In the genomic region with DNA sequence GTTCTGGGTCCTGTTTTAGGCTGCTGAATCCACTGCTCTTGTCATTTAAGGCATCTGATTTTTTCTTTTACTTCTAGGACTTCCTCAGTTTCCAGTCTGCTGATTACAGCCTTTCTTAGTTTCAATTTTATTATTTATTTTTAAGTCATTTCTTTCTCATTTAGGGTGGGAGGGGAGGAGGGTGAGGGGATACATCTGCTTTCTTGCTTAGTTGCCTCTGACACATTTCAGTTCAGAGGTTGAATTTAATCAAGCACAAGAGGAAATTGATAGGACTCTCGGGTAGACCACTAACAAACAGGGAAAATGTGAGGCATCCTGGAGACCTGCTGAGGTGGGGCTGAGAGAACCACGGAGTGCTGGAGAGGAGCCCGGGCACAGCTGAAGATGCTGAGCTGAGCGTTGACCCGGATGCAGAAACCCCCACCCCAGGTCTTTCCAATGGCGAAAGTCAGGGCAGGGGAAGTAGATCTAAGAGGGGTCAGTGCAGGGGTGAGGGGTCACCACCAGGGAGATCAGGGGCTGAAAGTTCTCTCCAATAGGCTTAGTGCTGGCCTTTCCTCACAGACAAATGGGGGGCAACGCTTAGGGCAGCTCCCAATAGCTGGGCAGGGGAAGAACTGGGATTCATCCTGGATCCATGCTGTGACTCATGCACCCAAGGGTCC, we compare ENCODE assay signal across 31 cellular contexts. TPM values are rescaled to one million over a fixed set of nuclear protein-coding genes. Genes with fewer than 3 reads are reported as not detected.
DNase-seq lines count a peak whose midpoint lies in the region; ATAC-seq, FAIRE-seq and TF ChIP-seq lines count a peak whose summit lies in the region.
"Had no signal": no experiment of that assay in that cellular context is flagged by ENCODE, and none has a peak within 500 bp of the region (broad histone marks: within the 10 kb centered on the region; RNA-seq: fewer than 3 reads in every experiment).

No MANE protein-coding gene starts in this region.

- TF ChIP-seq POLR2A in GM12891 (IDR thresholded peaks at IDR 0.05; ENCODE audit: low read depth, low read length): no peak
- no peak for TF ChIP-seq POLR2A in GM12878 (IDR thresholded peaks at IDR 0.05; ENCODE audit: low read depth, low read length)

- CTCF ChIA-PET in activated CD8-positive, alpha-beta T cell treated with anti-CD3 and anti-CD28 coated beads, Interleukin-2, amount 10 ng/mL, durations not matched to agents 7 days and 5 days (lab: Charles Lee): interaction anchor here (1.6 kb wide), 1 partner anchor 8 kb away, joined by 6 read pairs; the partner anchor contains the start of gene TREML2
- CTCF ChIA-PET in activated CD8-positive, alpha-beta T cell treated with anti-CD3 and anti-CD28 coated beads for 36 hours (lab: Charles Lee): no interaction called here
- CTCF ChIA-PET in GM12878 (lab: Yijun Ruan, JAX): interaction anchor here (0.5 kb wide), 1 partner anchor 111 kb away, joined by 3 read pairs; no protein-coding TSS in a partner anchor
- CTCF ChIA-PET in GM10248 (lab: Yijun Ruan, JAX): interaction anchor here (1.6 kb wide), 1 partner anchor 16 kb away, joined by 5 read pairs; no protein-coding TSS in a partner anchor

- no peak for TF ChIP-seq RAD21 in GM12878 (IDR thresholded peaks at IDR 0.05; ENCODE audit: insufficient read depth, low read depth, low read length)

- peak; percentile 16 for DNase-seq in activated CD8-positive, alpha-beta T cell treated with anti-CD3 and anti-CD28 coated beads, Interleukin-2, amount 10 ng/mL, durations not matched to agents 7 days and 5 days
- no peak for DNase-seq in activated CD8-positive, alpha-beta T cell treated with anti-CD3 and anti-CD28 coated beads for 36 hours
- DNase-seq in GM12891 (ENCODE audit: insufficient read length, low spot score) (no peak), GM12878 (ENCODE audit: low read depth, low spot score) (no peak), GM19239 (ENCODE audit: insufficient read length, low spot score) (no peak), GM10248 (ENCODE audit: extremely low spot score) (no peak), NCI-H1930 (lab: John Stamatoyannopoulos, UW) (no peak)
- DNase-seq: activated naive CD4-positive, alpha-beta T cell; activated T-cell treated with anti-CD3 and anti-CD28 coated beads, Interleukin-2, amount 50 U/mL, for 4 hours; amniotic stem cell; DMS79; GF-D8; HCEC 1CT; left ventricle myocardium inferior; naive thymus-derived CD8-positive, alpha-beta T cell; NCI-H1105; NCI-H524 treated with DMSO at 0.1 percent for 48 hours; right lobe of liver; Right ventricle myocardium superior; stimulated activated CD4-positive, alpha-beta T cell treated with anti-CD3 and anti-CD28 coated beads, Interleukin-4, amount 100 ng/mL, for 24 hours; uterus had no signal

- in situ Hi-C loops in GM12878 (cut with MboI): no loop called here

- TF ChIP-seq EP300 in GM12878 (IDR thresholded peaks at IDR 0.05; ENCODE audit: borderline replicate concordance in 1 of 2, control insufficient read depth in 1 of 2, low read depth in 2 of 2, low read length in 2 of 2): no peak

- RAD21 ChIA-PET in GM12878 (lab: Charles Lee; ENCODE audit: unreplicated experiment): interaction anchor here (1.1 kb wide), 1 partner anchor 99 kb away, joined by 3 read pairs; no protein-coding TSS in a partner anchor

- no peak overlapping the region for H3K9ac ChIP-seq in GM12878 (ENCODE audit: control insufficient read depth, insufficient read depth, low read length)
- H3K9ac ChIP-seq: parathyroid adenoma had no signal

- H3K27me3 ChIP-seq in GM12878 (replicated peaks in 1 of 2; ENCODE audit: control insufficient read depth in 2 of 2, insufficient read depth in 2 of 2, low read length in 1 of 2): no peaks in the 10 kb centered on the region
- H3K27me3 ChIP-seq: right lobe of liver had no signal

- H3K27me3 Mint-ChIP-seq in activated CD8-positive, alpha-beta T cell treated with anti-CD3 and anti-CD28 coated beads, Interleukin-2, amount 10 ng/mL, durations not matched to agents 7 days and 5 days (ENCODE audit: low read depth): peaks cover 9% of the 10 kb centered on the region
- H3K27me3 Mint-ChIP-seq in activated CD8-positive, alpha-beta T cell treated with anti-CD3 and anti-CD28 coated beads for 36 hours: no peaks in the 10 kb centered on the region
- no peaks in the 10 kb centered on the region for H3K27me3 Mint-ChIP-seq in stimulated activated memory B cell treated with anti-CD40 and anti-IgM and Interleukin-4, amounts not matched to agents 10 μg/mL and 1 μg/mL and 100 μg/mL, for 72 hours
- H3K27me3 Mint-ChIP-seq: naive thymus-derived CD8-positive, alpha-beta T cell; stimulated activated naive CD8-positive, alpha-beta T cell treated with anti-CD3 and anti-CD28 coated beads, Interleukin-15, Interleukin-2, amounts not matched to agents 100 ng/mL and 50 ng/mL, for 24 hours had no signal

- peaks cover 8% of the 10 kb centered on the region for H3K4me1 Mint-ChIP-seq in activated CD8-positive, alpha-beta T cell treated with anti-CD3 and anti-CD28 coated beads, Interleukin-2, amount 10 ng/mL, durations not matched to agents 7 days and 5 days (ENCODE audit: low read depth)
- peaks cover 1% of the 10 kb centered on the region for H3K4me1 Mint-ChIP-seq in activated CD8-positive, alpha-beta T cell treated with anti-CD3 and anti-CD28 coated beads for 36 hours (ENCODE audit: low read depth)
- H3K4me1 Mint-ChIP-seq in stimulated activated memory B cell treated with anti-CD40 and anti-IgM and Interleukin-4, amounts not matched to agents 10 μg/mL and 1 μg/mL and 100 μg/mL, for 72 hours: peaks cover 36% of the 10 kb centered on the region
- H3K4me1 Mint-ChIP-seq: mesothelial cell of epicardium, WTC11 had no signal

- POLR2A ChIA-PET in activated CD8-positive, alpha-beta T cell treated with anti-CD3 and anti-CD28 coated beads, Interleukin-2, amount 10 ng/mL, durations not matched to agents 7 days and 5 days (lab: Charles Lee): no interaction called here
- POLR2A ChIA-PET in activated CD8-positive, alpha-beta T cell treated with anti-CD3 and anti-CD28 coated beads for 36 hours (lab: Charles Lee): no interaction called here
- POLR2A ChIA-PET in GM12878 (lab: Charles Lee): no interaction called here
- POLR2A ChIA-PET in GM10248 (lab: Yijun Ruan, JAX): no interaction called here

- no peaks in the 10 kb centered on the region for H3K79me2 ChIP-seq in GM12878 (ENCODE audit: control insufficient read depth, insufficient read depth, low read length)
- H3K79me2 ChIP-seq: parathyroid adenoma had no signal

- H3K36me3 ChIP-seq in GM12878 (ENCODE audit: control insufficient read depth in 2 of 2, insufficient read depth in 2 of 2, low read length in 1 of 2): no peaks in the 10 kb centered on the region
- H3K36me3 ChIP-seq: left ventricle myocardium inferior, right lobe of liver, uterus had no signal

- no peak for ATAC-seq in activated CD8-positive, alpha-beta T cell treated with anti-CD3 and anti-CD28 coated beads, Interleukin-2, amount 10 ng/mL, durations not matched to agents 7 days and 5 days
- ATAC-seq in activated CD8-positive, alpha-beta T cell treated with anti-CD3 and anti-CD28 coated beads for 36 hours: no peak
- peak; percentile 15 for ATAC-seq in GM12878
- peak; percentile 70 for ATAC-seq in stimulated activated memory B cell treated with anti-CD40 and anti-IgM and Interleukin-4, amounts not matched to agents 10 μg/mL and 1 μg/mL and 100 μg/mL, for 72 hours
- ATAC-seq: activated T-cell treated with anti-CD3 and anti-CD28 coated beads, Interleukin-2, amount 50 U/mL, for 4 hours; naive thymus-derived CD8-positive, alpha-beta T cell; right lobe of liver; WTC11 had no signal

- 25% methylated on average over 7 of the region's 7 CpGs for WGBS in GM12878 (ENCODE audit: insufficient coverage, insufficient replicate concordance, low lambda C conversion rate, missing lambda C conversion rate)

- TF ChIP-seq CTCF in activated CD8-positive, alpha-beta T cell treated with anti-CD3 and anti-CD28 coated beads for 36 hours (IDR thresholded peaks at IDR 0.05): no peak
- no peak for TF ChIP-seq CTCF in GM12878 (IDR thresholded peaks at IDR 0.05 in 2 of 3, conservative IDR thresholded peaks at IDR 0.05 in 1 of 3; ENCODE audit: control insufficient read depth in 2 of 3, extremely low read depth in 1 of 3, insufficient read depth in 1 of 3, low read depth in 3 of 3, low read length in 3 of 3)
- no peak for TF ChIP-seq CTCF in GM10248 (IDR thresholded peaks at IDR 0.05; ENCODE audit: control extremely low read depth, extremely low read depth, low read depth, missing control alignments)

- H3K36me3 Mint-ChIP-seq in activated CD8-positive, alpha-beta T cell treated with anti-CD3 and anti-CD28 coated beads, Interleukin-2, amount 10 ng/mL, durations not matched to agents 7 days and 5 days (ENCODE audit: low read depth): peaks cover 9% of the 10 kb centered on the region
- no peaks in the 10 kb centered on the region for H3K36me3 Mint-ChIP-seq in activated CD8-positive, alpha-beta T cell treated with anti-CD3 and anti-CD28 coated beads for 36 hours (ENCODE audit: low read depth)
- peaks cover 10% of the 10 kb centered on the region for H3K36me3 Mint-ChIP-seq in stimulated activated memory B cell treated with anti-CD40 and anti-IgM and Interleukin-4, amounts not matched to agents 10 μg/mL and 1 μg/mL and 100 μg/mL, for 72 hours
- H3K36me3 Mint-ChIP-seq: mesothelial cell of epicardium, WTC11 had no signal

- peak; percentile 51 for FAIRE-seq in GM12891 (lab: Jason Lieb, UNC)
- FAIRE-seq in GM12878 (lab: Jason Lieb, UNC): no peak
- no peak for FAIRE-seq in GM19239 (lab: Jason Lieb, UNC)
- FAIRE-seq: endothelial cell of umbilical vein had no signal

- no TSS peak for BruUV-seq in GM12878 (replicated peaks; lab: Mats Ljungman, UMichigan)

- H3K4me2 ChIP-seq in GM12878 (ENCODE audit: control insufficient read depth, insufficient read depth): peak overlapping the region; percentile 72

- intact Hi-C loops in activated CD8-positive, alpha-beta T cell treated with anti-CD3 and anti-CD28 coated beads for 36 hours (cut with micrococcal nuclease): no loop called here
- intact Hi-C loops in GM12878 (cut with micrococcal nuclease; ENCODE audit: unreplicated experiment): no loop called here

- peak overlapping the region; percentile 16; the same call in 1 of the 2 replicates for H3K4me3 ChIP-seq in GM12878
- H3K4me3 ChIP-seq: left ventricle myocardium inferior, right lobe of liver, uterus had no signal

- H4K20me1 ChIP-seq in GM12878 (ENCODE audit: control insufficient read depth, insufficient read depth): no peaks in the 10 kb centered on the region

- peaks cover 17% of the 10 kb centered on the region for H3K9me3 Mint-ChIP-seq in activated CD8-positive, alpha-beta T cell treated with anti-CD3 and anti-CD28 coated beads, Interleukin-2, amount 10 ng/mL, durations not matched to agents 7 days and 5 days (ENCODE audit: insufficient read depth)
- no peaks in the 10 kb centered on the region for H3K9me3 Mint-ChIP-seq in activated CD8-positive, alpha-beta T cell treated with anti-CD3 and anti-CD28 coated beads for 36 hours
- peaks cover 6% of the 10 kb centered on the region for H3K9me3 Mint-ChIP-seq in stimulated activated memory B cell treated with anti-CD40 and anti-IgM and Interleukin-4, amounts not matched to agents 10 μg/mL and 1 μg/mL and 100 μg/mL, for 72 hours
- H3K9me3 Mint-ChIP-seq: stimulated activated naive CD8-positive, alpha-beta T cell treated with anti-CD3 and anti-CD28 coated beads, Interleukin-15, Interleukin-2, amounts not matched to agents 100 ng/mL and 50 ng/mL, for 24 hours had no signal

- H2AFZ ChIP-seq in GM12878 (ENCODE audit: control insufficient read depth, low read depth, low read length): peak overlapping the region; percentile 66
- H2AFZ ChIP-seq: parathyroid adenoma had no signal

- H3K4me3 Mint-ChIP-seq in activated CD8-positive, alpha-beta T cell treated with anti-CD3 and anti-CD28 coated beads, Interleukin-2, amount 10 ng/mL, durations not matched to agents 7 days and 5 days: no peak overlapping the region
- no peak overlapping the region for H3K4me3 Mint-ChIP-seq in activated CD8-positive, alpha-beta T cell treated with anti-CD3 and anti-CD28 coated beads for 36 hours
- peak overlapping the region; percentile 40 for H3K4me3 Mint-ChIP-seq in stimulated activated memory B cell treated with anti-CD40 and anti-IgM and Interleukin-4, amounts not matched to agents 10 μg/mL and 1 μg/mL and 100 μg/mL, for 72 hours
- H3K4me3 Mint-ChIP-seq: activated T-cell treated with anti-CD3 and anti-CD28 coated beads, Interleukin-2, amount 50 U/mL, for 4 hours; mesothelial cell of epicardium; stimulated activated naive CD8-positive, alpha-beta T cell treated with anti-CD3 and anti-CD28 coated beads, Interleukin-15, Interleukin-2, amounts not matched to agents 100 ng/mL and 50 ng/mL, for 24 hours; WTC11 had no signal

- no peak overlapping the region for H3K27ac Mint-ChIP-seq in activated CD8-positive, alpha-beta T cell treated with anti-CD3 and anti-CD28 coated beads, Interleukin-2, amount 10 ng/mL, durations not matched to agents 7 days and 5 days
- H3K27ac Mint-ChIP-seq in activated CD8-positive, alpha-beta T cell treated with anti-CD3 and anti-CD28 coated beads for 36 hours: no peak overlapping the region
- peak overlapping the region; percentile 84 for H3K27ac Mint-ChIP-seq in stimulated activated memory B cell treated with anti-CD40 and anti-IgM and Interleukin-4, amounts not matched to agents 10 μg/mL and 1 μg/mL and 100 μg/mL, for 72 hours
- H3K27ac Mint-ChIP-seq: mesothelial cell of epicardium; stimulated activated naive CD8-positive, alpha-beta T cell treated with anti-CD3 and anti-CD28 coated beads, Interleukin-15, Interleukin-2, amounts not matched to agents 100 ng/mL and 50 ng/mL, for 24 hours; WTC11 had no signal

- H3K27ac ChIP-seq in GM12878 (ENCODE audit: control insufficient read depth, insufficient read depth): no peak overlapping the region
- H3K27ac ChIP-seq: left ventricle myocardium inferior, parathyroid adenoma, right lobe of liver, uterus had no signal

- peaks cover 17% of the 10 kb centered on the region for H3K4me1 ChIP-seq in GM12878 (ENCODE audit: control insufficient read depth, insufficient read depth, low read length)
- H3K4me1 ChIP-seq: left ventricle myocardium inferior, parathyroid adenoma, right lobe of liver, uterus had no signal

- H3K9me3 ChIP-seq in GM12878 (replicated peaks; ENCODE audit: control insufficient read depth, insufficient read depth, low read length): no peaks in the 10 kb centered on the region; the same call in 2 of the 3 replicates
- H3K9me3 ChIP-seq: left ventricle myocardium inferior, right lobe of liver, uterus had no signal

- SMC1A ChIA-PET in GM12878 (lab: Charles Lee; ENCODE audit: uncharacterized antibody, unreplicated experiment): no interaction called here

RNA-seq across cellular contexts. Expression of gene TREML2, which starts 7.6 kb away (rescaled TPM):
- 10 to 100 TPM; 23.5 to 24.9 TPM for total RNA-seq in activated CD8-positive, alpha-beta T cell treated with anti-CD3 and anti-CD28 coated beads, Interleukin-2, amount 10 ng/mL, durations not matched to agents 7 days and 5 days
- 1 to 10 TPM; 6.9 to 8.2 TPM for total RNA-seq in activated CD8-positive, alpha-beta T cell treated with anti-CD3 and anti-CD28 coated beads for 36 hours
- polyA plus RNA-seq in GM12891 (2012; ENCODE audit: low read depth, missing spikeins): 4.2 TPM
- 21.1 and 21.6 TPM in 2 replicates for total RNA-seq in GM12878 (2013; cell fraction: nucleolus; rRNA removed)
- total RNA-seq in GM12878 (2014; rRNA removed): 9.1 and 11.0 TPM in 2 replicates
- 6.1 and 6.6 TPM in 2 replicates for total RNA-seq in GM12878 (2014; rRNA removed; fragmentation: Illumina TruSeq; extraction: Trizol)
- total RNA-seq in GM12878 (2021): 6.8 and 8.2 TPM in 2 replicates
- polyA plus RNA-seq in GM12878 (2011; ENCODE audit: low read depth): 3.5 TPM
- polyA plus RNA-seq in GM12878 (2011; rRNA removed): 1.2 and 1.7 TPM in 2 replicates
- 1.9 and 2.3 TPM in 2 replicates for polyA plus RNA-seq in GM12878 (2011; cell fraction: cytosol; rRNA removed)
- 1.3 and 1.4 TPM in 2 replicates for polyA plus RNA-seq in GM12878 (2011; cell fraction: nucleus; rRNA removed)
- 5.2 and 14.1 TPM in 2 replicates for polyA plus RNA-seq in GM12878 (2012)
- 5.9 and 9.0 TPM in 2 replicates for polyA plus RNA-seq in GM12878 (2014; fragmentation: Illumina TruSeq; extraction: Trizol)
- under 1 TPM; 0.49 to 0.79 TPM for polyA plus RNA-seq in GM12878 (2014; fragmentation: Nextera tagmentation; extraction: Ambion mirVana)
- 7.0 and 7.2 TPM in 2 replicates for polyA plus RNA-seq in GM12878 (2014; rRNA removed)
- 1 to 10 TPM; 7.4 to 7.7 TPM for polyA plus RNA-seq in GM12878 (2016; fragmentation: Nextera tagmentation; extraction: Ambion mirVana)
- 1.8 and 2.3 TPM in 2 replicates for polyA minus RNA-seq in GM12878 (2011; rRNA and poly(A)+ RNA removed)
- 0.31 and 0.40 TPM in 2 replicates for polyA minus RNA-seq in GM12878 (2011; cell fraction: cytosol; rRNA and poly(A)+ RNA removed)
- 0.24 and 0.57 TPM in 2 replicates for polyA minus RNA-seq in GM12878 (2011; cell fraction: nucleus; rRNA and poly(A)+ RNA removed)
- total RNA-seq: A673, chondrocyte, endothelial cell of umbilical vein, glomerular endothelial cell, left ventricle myocardium inferior, M059J, mesothelial cell of epicardium, Right ventricle myocardium superior had no signal
- polyA plus RNA-seq: endothelial cell of umbilical vein had no signal

RNA-seq across cellular contexts. Expression of gene TREML4, which starts 19.6 kb away (rescaled TPM):
- total RNA-seq in activated CD8-positive, alpha-beta T cell treated with anti-CD3 and anti-CD28 coated beads, Interleukin-2, amount 10 ng/mL, durations not matched to agents 7 days and 5 days: not detected
- total RNA-seq in activated CD8-positive, alpha-beta T cell treated with anti-CD3 and anti-CD28 coated beads for 36 hours: not detected
- polyA plus RNA-seq in GM12891 (2012; ENCODE audit: low read depth, missing spikeins): 0.06 TPM
- 0.15 TPM in 1 of 2 replicates, not detected in the other for total RNA-seq in GM12878 (2013; cell fraction: nucleolus; rRNA removed)
- total RNA-seq in GM12878 (2014; rRNA removed): not detected in 2 replicates
- not detected in 2 replicates for total RNA-seq in GM12878 (2014; rRNA removed; fragmentation: Illumina TruSeq; extraction: Trizol)
- total RNA-seq in GM12878 (2021): not detected in 2 replicates
- not detected for polyA plus RNA-seq in GM12878 (2011; ENCODE audit: low read depth)
- polyA plus RNA-seq in GM12878 (2011; rRNA removed): 0.03 TPM in 1 of 2 replicates, not detected in the other
- not detected in 2 replicates for polyA plus RNA-seq in GM12878 (2011; cell fraction: cytosol; rRNA removed)
- polyA plus RNA-seq in GM12878 (2011; cell fraction: nucleus; rRNA removed): not detected in 2 replicates
- not detected in 2 replicates for polyA plus RNA-seq in GM12878 (2012)
- not detected in 2 replicates for polyA plus RNA-seq in GM12878 (2014; fragmentation: Illumina TruSeq; extraction: Trizol)
- polyA plus RNA-seq in GM12878 (2014; fragmentation: Nextera tagmentation; extraction: Ambion mirVana): not detected
- polyA plus RNA-seq in GM12878 (2014; rRNA removed): not detected in 2 replicates
- not detected for polyA plus RNA-seq in GM12878 (2016; fragmentation: Nextera tagmentation; extraction: Ambion mirVana)
- not detected in 2 replicates for polyA minus RNA-seq in GM12878 (2011; rRNA and poly(A)+ RNA removed)
- not detected in 2 replicates for polyA minus RNA-seq in GM12878 (2011; cell fraction: cytosol; rRNA and poly(A)+ RNA removed)
- not detected in 2 replicates for polyA minus RNA-seq in GM12878 (2011; cell fraction: nucleus; rRNA and poly(A)+ RNA removed)
- total RNA-seq: A673; activated T-cell treated with anti-CD3 and anti-CD28 coated beads, Interleukin-2, amount 50 U/mL, for 4 hours; chondrocyte; endothelial cell of umbilical vein; glomerular endothelial cell; left ventricle myocardium inferior; M059J; mesothelial cell of epicardium; naive thymus-derived CD8-positive, alpha-beta T cell; Right ventricle myocardium superior; uterus; WTC11 had no signal
- polyA plus RNA-seq: endothelial cell of umbilical vein; naive thymus-derived CD8-positive, alpha-beta T cell had no signal

RNA-seq across cellular contexts. Expression of gene TREM2, which starts 45.7 kb away (rescaled TPM):
- total RNA-seq in activated CD8-positive, alpha-beta T cell treated with anti-CD3 and anti-CD28 coated beads, Interleukin-2, amount 10 ng/mL, durations not matched to agents 7 days and 5 days: not detected
- total RNA-seq in activated CD8-positive, alpha-beta T cell treated with anti-CD3 and anti-CD28 coated beads for 36 hours: not detected
- not detected for polyA plus RNA-seq in GM12891 (2012; ENCODE audit: low read depth, missing spikeins)
- not detected in 2 replicates for total RNA-seq in GM12878 (2013; cell fraction: nucleolus; rRNA removed)
- not detected in 2 replicates for total RNA-seq in GM12878 (2014; rRNA removed)
- not detected in 2 replicates for total RNA-seq in GM12878 (2014; rRNA removed; fragmentation: Illumina TruSeq; extraction: Trizol)
- not detected in 2 replicates for total RNA-seq in GM12878 (2021)
- polyA plus RNA-seq in GM12878 (2011; ENCODE audit: low read depth): not detected
- polyA plus RNA-seq in GM12878 (2011; rRNA removed): not detected in 2 replicates
- polyA plus RNA-seq in GM12878 (2011; cell fraction: cytosol; rRNA removed): not detected in 2 replicates
- polyA plus RNA-seq in GM12878 (2011; cell fraction: nucleus; rRNA removed): not detected in 2 replicates
- polyA plus RNA-seq in GM12878 (2012): not detected in 2 replicates
- not detected in 2 replicates for polyA plus RNA-seq in GM12878 (2014; fragmentation: Illumina TruSeq; extraction: Trizol)
- not detected for polyA plus RNA-seq in GM12878 (2014; fragmentation: Nextera tagmentation; extraction: Ambion mirVana)
- not detected in 2 replicates for polyA plus RNA-seq in GM12878 (2014; rRNA removed)
- not detected for polyA plus RNA-seq in GM12878 (2016; fragmentation: Nextera tagmentation; extraction: Ambion mirVana)
- polyA minus RNA-seq in GM12878 (2011; rRNA and poly(A)+ RNA removed): not detected in 2 replicates
- polyA minus RNA-seq in GM12878 (2011; cell fraction: cytosol; rRNA and poly(A)+ RNA removed): not detected in 2 replicates
- polyA minus RNA-seq in GM12878 (2011; cell fraction: nucleus; rRNA and poly(A)+ RNA removed): not detected in 2 replicates
- total RNA-seq: A673; activated T-cell treated with anti-CD3 and anti-CD28 coated beads, Interleukin-2, amount 50 U/mL, for 4 hours; chondrocyte; endothelial cell of umbilical vein; glomerular endothelial cell; M059J; mesothelial cell of epicardium; WTC11 had no signal
- polyA plus RNA-seq: endothelial cell of umbilical vein; naive thymus-derived CD8-positive, alpha-beta T cell had no signal

RNA-seq across cellular contexts. Expression of gene TREML1, which starts 54.4 kb away (rescaled TPM):
- total RNA-seq in activated CD8-positive, alpha-beta T cell treated with anti-CD3 and anti-CD28 coated beads, Interleukin-2, amount 10 ng/mL, durations not matched to agents 7 days and 5 days: not detected
- total RNA-seq in activated CD8-positive, alpha-beta T cell treated with anti-CD3 and anti-CD28 coated beads for 36 hours: not detected
- not detected for polyA plus RNA-seq in GM12891 (2012; ENCODE audit: low read depth, missing spikeins)
- not detected in 2 replicates for total RNA-seq in GM12878 (2013; cell fraction: nucleolus; rRNA removed)
- total RNA-seq in GM12878 (2014; rRNA removed): not detected in 2 replicates
- not detected in 2 replicates for total RNA-seq in GM12878 (2014; rRNA removed; fragmentation: Illumina TruSeq; extraction: Trizol)
- total RNA-seq in GM12878 (2021): not detected in 2 replicates
- polyA plus RNA-seq in GM12878 (2011; ENCODE audit: low read depth): not detected
- not detected in 2 replicates for polyA plus RNA-seq in GM12878 (2011; rRNA removed)
- polyA plus RNA-seq in GM12878 (2011; cell fraction: cytosol; rRNA removed): not detected in 2 replicates
- not detected in 2 replicates for polyA plus RNA-seq in GM12878 (2011; cell fraction: nucleus; rRNA removed)
- polyA plus RNA-seq in GM12878 (2012): not detected in 2 replicates
- not detected in 2 replicates for polyA plus RNA-seq in GM12878 (2014; fragmentation: Illumina TruSeq; extraction: Trizol)
- polyA plus RNA-seq in GM12878 (2014; fragmentation: Nextera tagmentation; extraction: Ambion mirVana): not detected
- not detected in 2 replicates for polyA plus RNA-seq in GM12878 (2014; rRNA removed)
- under 1 TPM in 1 of 2 experiments, not detected in 1; 0.21 TPM for polyA plus RNA-seq in GM12878 (2016; fragmentation: Nextera tagmentation; extraction: Ambion mirVana)
- not detected in 2 replicates for polyA minus RNA-seq in GM12878 (2011; rRNA and poly(A)+ RNA removed)
- not detected in 2 replicates for polyA minus RNA-seq in GM12878 (2011; cell fraction: cytosol; rRNA and poly(A)+ RNA removed)
- polyA minus RNA-seq in GM12878 (2011; cell fraction: nucleus; rRNA and poly(A)+ RNA removed): not detected in 2 replicates
- total RNA-seq: A673; activated T-cell treated with anti-CD3 and anti-CD28 coated beads, Interleukin-2, amount 50 U/mL, for 4 hours; chondrocyte; endothelial cell of umbilical vein; glomerular endothelial cell; left ventricle myocardium inferior; M059J; mesothelial cell of epicardium; naive thymus-derived CD8-positive, alpha-beta T cell; Right ventricle myocardium superior; WTC11 had no signal
- polyA plus RNA-seq: endothelial cell of umbilical vein; naive thymus-derived CD8-positive, alpha-beta T cell had no signal

Comparison
In these comparisons a context has a peak if more than half of its experiments do, and no peak if none do; other contexts are left out.
1. ATAC-seq: peak in GM12878 (single experiment) and stimulated activated memory B cell treated with anti-CD40 and anti-IgM and Interleukin-4, amounts not matched to agents 10 μg/mL and 1 μg/mL and 100 μg/mL, for 72 hours (single experiment); none in activated CD8-positive, alpha-beta T cell treated with anti-CD3 and anti-CD28 coated beads, Interleukin-2, amount 10 ng/mL, durations not matched to agents 7 days and 5 days (single experiment) and activated CD8-positive, alpha-beta T cell treated with anti-CD3 and anti-CD28 coated beads for 36 hours (single experiment).